ENCODE assay signal across 11 cellular contexts in genomic region chr1:205294914-205295310, GRCh38. TPM values are rescaled to one million over a fixed set of nuclear protein-coding genes. Genes with fewer than 3 reads are reported as not detected.
DNase-seq lines count a peak whose midpoint lies in the region; ATAC-seq and TF ChIP-seq lines count a peak whose summit lies in the region.
"Had no signal": no experiment of that assay in that cellular context is flagged by ENCODE, and none has a peak within 500 bp of the region (broad histone marks: within the 10 kb centered on the region; RNA-seq: fewer than 3 reads in every experiment).

No MANE protein-coding gene starts in this region.

- H3K27ac ChIP-seq in PC-9, result peak overlapping the region; percentile 70
- H3K27ac ChIP-seq in esophagus squamous epithelium, result peak overlapping the region in 3 of 4 donors; percentile 39 to 76 (median 48)
- H3K27ac ChIP-seq: BLaER1 had no signal

- H3K27ac Mint-ChIP-seq in neural crest cell (ENCODE audit: unreplicated experiment), result peak overlapping the region; percentile 93

- H3F3A ChIP-seq in PC-9 (ENCODE audit: insufficient read depth, low read depth), result peaks cover 37% of the 10 kb centered on the region; the same call in 1 of the 2 replicates

- H3K79me2 ChIP-seq in PC-9 (ENCODE audit: low read depth), result no peaks in the 10 kb centered on the region

- TF ChIP-seq CTCF in PC-9 (conservative IDR thresholded peaks at IDR 0.05), result no peak
- TF ChIP-seq CTCF in esophagus squamous epithelium (IDR thresholded peaks at IDR 0.05), result no peak
- no peak for TF ChIP-seq CTCF in neural crest cell (conservative IDR thresholded peaks at IDR 0.05)

- no peaks in the 10 kb centered on the region for H4K20me1 ChIP-seq in PC-9 (ENCODE audit: insufficient read depth)

- DNase-seq in ACHN, result peak; percentile 42
- no peak for DNase-seq in PC-9
- no peak for DNase-seq in esophagus squamous epithelium (lab: John Stamatoyannopoulos, UW)
- no peak for DNase-seq in neural crest cell (ENCODE audit: low read depth, low spot score)
- DNase-seq in ecto neural progenitor cell (ENCODE audit: low spot score), result no peak
- DNase-seq in retina, result no peak
- no peak for DNase-seq in nucleus accumbens (lab: John Stamatoyannopoulos, UW)
- DNase-seq: anterior cingulate cortex, T-helper 1 cell had no signal

- H3K4me1 ChIP-seq in PC-9 (replicated peaks; ENCODE audit: insufficient read depth), result peaks cover 60% of the 10 kb centered on the region
- peaks cover 0 to 49% (median 14%) of the 10 kb centered on the region in 3 donors for H3K4me1 ChIP-seq in esophagus squamous epithelium

- H2AFZ ChIP-seq in PC-9, result no peak overlapping the region

- no peaks in the 10 kb centered on the region for H3K9me3 Mint-ChIP-seq in neural crest cell

- CTCF ChIA-PET in PC-9 (lab: Charles Lee), result no interaction called here

- POLR2A ChIA-PET in PC-9 (lab: Charles Lee; ENCODE audit: unreplicated experiment), result interaction anchor here (0.6 kb wide), 1 partner anchor 160 kb away, joined by 11 read pairs; no protein-coding TSS in a partner anchor

- H3K9me3 ChIP-seq in PC-9 (ENCODE audit: insufficient read depth, low read depth) (no peaks in the 10 kb centered on the region), esophagus squamous epithelium (no peaks in the 10 kb centered on the region)
- H3K9me3 ChIP-seq: BLaER1 had no signal

- no peak for ATAC-seq in HG03520 (IDR thresholded peaks at IDR 0.05; ENCODE audit: unreplicated experiment)

- BruUV-seq in PC-9 (replicated peaks; lab: Mats Ljungman, UMichigan), result no TSS peak

- no peaks in the 10 kb centered on the region for H3K9me2 ChIP-seq in PC-9 (ENCODE audit: insufficient read depth)

- H3K4me3 ChIP-seq in PC-9 (no peak overlapping the region), esophagus squamous epithelium (no peak overlapping the region)
- H3K4me3 ChIP-seq: BLaER1 had no signal

- H3K27me3 ChIP-seq in PC-9 (ENCODE audit: insufficient read depth, low read depth), result no peaks in the 10 kb centered on the region
- H3K27me3 ChIP-seq in esophagus squamous epithelium, result no peaks in the 10 kb centered on the region

- peak overlapping the region; percentile 68 for H3K4me3 Mint-ChIP-seq in neural crest cell

- 74 to 77% methylated on average over 4 to 5 of the region's 5 CpGs for WGBS in esophagus squamous epithelium, 2 donors

- H3K27me3 Mint-ChIP-seq in neural crest cell (ENCODE audit: low read depth), result no peaks in the 10 kb centered on the region

- H3K4me1 Mint-ChIP-seq in neural crest cell, result peaks cover 66% of the 10 kb centered on the region

- in situ Hi-C loops in ACHN (cut with HindIII; ENCODE audit: low pct_ligation_motif_present, low pct_unique_long_range_greater_than_20kb, low sequenced_read_pairs), result no loop called here

- H3K36me3 Mint-ChIP-seq in neural crest cell (ENCODE audit: low read depth), result no peaks in the 10 kb centered on the region

- intact Hi-C loops in PC-9 (cut with micrococcal nuclease; ENCODE audit: unreplicated experiment), result loop anchor here (1.0 kb wide), 1 partner anchor 11 kb away; no protein-coding TSS in a partner anchor
- intact Hi-C loops in esophagus squamous epithelium (cut with DNase I), result no loop called here

- peak overlapping the region; percentile 36 for H3K4me2 ChIP-seq in PC-9
- H3K4me2 ChIP-seq: BLaER1 had no signal

- no peaks in the 10 kb centered on the region for H3K36me3 ChIP-seq in PC-9 (ENCODE audit: low read depth)
- H3K36me3 ChIP-seq in esophagus squamous epithelium, result no peaks in the 10 kb centered on the region
- H3K36me3 ChIP-seq: BLaER1 had no signal

- no peak for TF ChIP-seq POLR2A in esophagus squamous epithelium (IDR thresholded peaks at IDR 0.05)

RNA-seq across cellular contexts. Expression of gene NUAK2, which starts 26.6 kb away (rescaled TPM):
- total RNA-seq in PC-9 (2021) (3.8 and 3.9 TPM in 2 replicates), esophagus squamous epithelium (10 to 100 TPM; 15.8 to 32.0 (median 21.4) TPM), neural crest cell (14.7 and 15.4 TPM in 2 replicates)
